Comparison of ENCODE assay signal across 16 cellular contexts in genomic region chr1:34843392-34844251, GRCh38. TPM values are rescaled to one million over a fixed set of nuclear protein-coding genes. Genes with fewer than 3 reads are reported as not detected.
DNase-seq lines count a peak whose midpoint lies in the region; ATAC-seq and TF ChIP-seq lines count a peak whose summit lies in the region.
"Had no signal": no experiment of that assay in that cellular context is flagged by ENCODE, and none has a peak within 500 bp of the region (broad histone marks: within the 10 kb centered on the region; RNA-seq: fewer than 3 reads in every experiment).

No MANE protein-coding gene starts in this region.

- H3K27ac ChIP-seq in cardiac muscle cell (peak overlapping the region; percentile 67), dorsolateral prefrontal cortex (peak overlapping the region in 50 of 59 donors; percentile 1 to 77 (median 40)), lower lobe of right lung (peak overlapping the region; percentile 67), thyroid gland (peak overlapping the region in 2 of 3 donors; percentile 20 to 38)
- no peak overlapping the region for H3K27ac ChIP-seq in CD8-positive, alpha-beta T cell (ENCODE audit: low read depth, low read length)
- H3K27ac ChIP-seq: ascending aorta had no signal

- TF ChIP-seq POLR2A in thyroid gland (IDR thresholded peaks at IDR 0.05): no peak

- CTCF ChIA-PET in CD8-positive, alpha-beta T cell (lab: Charles Lee): interaction anchor here (1.0 to 3.0 kb wide), 3 partner anchors 10 to 23 kb away, joined by 3 to 20 read pairs (median 3); no protein-coding TSS in a partner anchor

- no peaks in the 10 kb centered on the region for H3K9me3 Mint-ChIP-seq in CD8-positive, alpha-beta T cell

- ATAC-seq in Right ventricle myocardium superior (ENCODE audit: poor library complexity): no peak
- ATAC-seq in lower lobe of right lung: no peak
- no peak for ATAC-seq in omental fat pad (ENCODE audit: low FRiP score)
- ATAC-seq in CD8-positive, alpha-beta T cell: no peak
- ATAC-seq: activated CD4-positive, alpha-beta T cell treated with anti-CD3 and anti-CD28 coated beads for 36 hours had no signal

- no peaks in the 10 kb centered on the region for H3K27me3 Mint-ChIP-seq in CD8-positive, alpha-beta T cell (ENCODE audit: low read depth)
- H3K27me3 Mint-ChIP-seq: activated CD4-positive, alpha-beta T cell treated with anti-CD3 and anti-CD28 coated beads for 36 hours had no signal

- H3K27ac Mint-ChIP-seq in CD8-positive, alpha-beta T cell: no peak overlapping the region
- H3K27ac Mint-ChIP-seq: activated CD4-positive, alpha-beta T cell treated with anti-CD3 and anti-CD28 coated beads for 36 hours had no signal

- H3K36me3 Mint-ChIP-seq in CD8-positive, alpha-beta T cell: peaks cover 18% of the 10 kb centered on the region

- no peaks in the 10 kb centered on the region for H3K36me3 ChIP-seq in cardiac muscle cell
- H3K36me3 ChIP-seq in lower lobe of right lung: peaks cover 11% of the 10 kb centered on the region
- H3K36me3 ChIP-seq in thyroid gland: no peaks in the 10 kb centered on the region
- no peaks in the 10 kb centered on the region for H3K36me3 ChIP-seq in CD8-positive, alpha-beta T cell (ENCODE audit: insufficient read depth, low read length)

- 67 to 70% methylated on average over 14 of the region's 14 CpGs for WGBS in thyroid gland, 2 donors

- H3K4me1 ChIP-seq in cardiac muscle cell (ENCODE audit: low read depth) (peaks cover 24% of the 10 kb centered on the region), lower lobe of right lung (peaks cover 31% of the 10 kb centered on the region), thyroid gland (peaks cover 0 to 33% of the 10 kb centered on the region in 2 donors)
- H3K4me1 ChIP-seq in CD8-positive, alpha-beta T cell (ENCODE audit: insufficient read depth, low read length): peaks cover 6% of the 10 kb centered on the region

- H3K4me1 Mint-ChIP-seq in CD8-positive, alpha-beta T cell (ENCODE audit: low read depth): peaks cover 19% of the 10 kb centered on the region
- H3K4me1 Mint-ChIP-seq: activated CD4-positive, alpha-beta T cell treated with anti-CD3 and anti-CD28 coated beads for 36 hours had no signal

- H3K27me3 ChIP-seq in cardiac muscle cell (no peaks in the 10 kb centered on the region), dorsolateral prefrontal cortex (no peaks in the 10 kb centered on the region), lower lobe of right lung (ENCODE audit: low read depth) (no peaks in the 10 kb centered on the region), thyroid gland (no peaks in the 10 kb centered on the region)
- H3K27me3 ChIP-seq in CD8-positive, alpha-beta T cell (ENCODE audit: insufficient read depth, low read length): no peaks in the 10 kb centered on the region
- H3K27me3 ChIP-seq: ascending aorta had no signal

- DNase-seq in cardiac muscle cell (ENCODE audit: low read depth in 1 of 2, low spot score in 1 of 2): no peak
- DNase-seq in Right ventricle myocardium superior: no peak
- no peak for DNase-seq in dorsolateral prefrontal cortex
- no peak for DNase-seq in lower lobe of right lung
- no peak for DNase-seq in thyroid gland
- no peak for DNase-seq in SIG-M5 (lab: John Stamatoyannopoulos, UW)
- DNase-seq in omental fat pad (ENCODE audit: low spot score): no peak
- DNase-seq in CD8-positive, alpha-beta T cell: no peak
- DNase-seq: activated CD4-positive, alpha-beta T cell treated with anti-CD3 and anti-CD28 coated beads for 36 hours; activated T-cell treated with anti-CD3 and anti-CD28 coated beads, Interleukin-2, amount 50 U/mL, for 48 hours; NCI-H1092; NCI-H446; stimulated activated CD4-positive, alpha-beta T cell treated with anti-CD3 and anti-CD28 coated beads, Interleukin-12 subunit alpha, Interleukin-12 subunit beta, amount 100 ng/mL, for 4 hours had no signal

- TF ChIP-seq CTCF in cardiac muscle cell (IDR thresholded peaks at IDR 0.05; ENCODE audit: low read depth, low read length): no peak
- TF ChIP-seq CTCF in dorsolateral prefrontal cortex (IDR thresholded peaks at IDR 0.05 in 54 of 56, conservative IDR thresholded peaks at IDR 0.05 in 2 of 56; ENCODE audit: low read depth in 1 of 56, partially characterized antibody in 56 of 56): no peak
- no peak for TF ChIP-seq CTCF in lower lobe of right lung (IDR thresholded peaks at IDR 0.05)
- no peak for TF ChIP-seq CTCF in thyroid gland (IDR thresholded peaks at IDR 0.05)
- TF ChIP-seq CTCF in omental fat pad (IDR thresholded peaks at IDR 0.05): no peak
- TF ChIP-seq CTCF in CD8-positive, alpha-beta T cell (IDR thresholded peaks at IDR 0.05): no peak

- H3K4me3 Mint-ChIP-seq in CD8-positive, alpha-beta T cell: no peak overlapping the region
- H3K4me3 Mint-ChIP-seq: activated CD4-positive, alpha-beta T cell treated with anti-CD3 and anti-CD28 coated beads for 36 hours had no signal

- H3K4me3 ChIP-seq in cardiac muscle cell (no peak overlapping the region), dorsolateral prefrontal cortex (peak overlapping the region in 2 of 59 donors; percentile 4 to 28), lower lobe of right lung (no peak overlapping the region), thyroid gland (replicated peaks in 1 of 3) (no peak overlapping the region)
- H3K4me3 ChIP-seq in CD8-positive, alpha-beta T cell (ENCODE audit: low read depth, low read length): no peak overlapping the region
- H3K4me3 ChIP-seq: ascending aorta had no signal

- H3K9me3 ChIP-seq in cardiac muscle cell (ENCODE audit: low read depth) (no peaks in the 10 kb centered on the region), lower lobe of right lung (no peaks in the 10 kb centered on the region), thyroid gland (no peaks in the 10 kb centered on the region)
- H3K9me3 ChIP-seq in CD8-positive, alpha-beta T cell (ENCODE audit: low read length): no peaks in the 10 kb centered on the region
- H3K9me3 ChIP-seq: ascending aorta had no signal

- intact Hi-C loops in Right ventricle myocardium superior (cut with DNase I): no loop called here
- intact Hi-C loops in dorsolateral prefrontal cortex (cut with DNase I): no loop called here
- intact Hi-C loops in lower lobe of right lung (cut with DNase I): no loop called here
- intact Hi-C loops in thyroid gland (cut with DNase I): no loop called here
- intact Hi-C loops in CD8-positive, alpha-beta T cell (cut with DNase I, micrococcal nuclease): no loop called here

- POLR2A ChIA-PET in CD8-positive, alpha-beta T cell (lab: Charles Lee): no interaction called here

RNA-seq across cellular contexts. Expression of gene SMIM12, which starts 15.9 kb away (rescaled TPM):
- total RNA-seq in cardiac muscle cell: 15.4 and 18.1 TPM in 2 replicates
- 57.2 and 61.2 TPM in 2 replicates for polyA plus RNA-seq in cardiac muscle cell
- 35.9 TPM for total RNA-seq in Right ventricle myocardium superior
- 10 to 100 TPM; 28.2 to 65.2 (median 48.3) TPM for total RNA-seq in dorsolateral prefrontal cortex
- 34.0 TPM for total RNA-seq in lower lobe of right lung
- total RNA-seq in thyroid gland: 10 to 100 TPM; 26.5 to 32.8 (median 29.8) TPM
- 10 to 100 TPM; 34.0 to 65.4 (median 42.1) TPM for total RNA-seq in omental fat pad
- 10 to 100 TPM; 46.6 to 48.7 TPM for total RNA-seq in CD8-positive, alpha-beta T cell

RNA-seq across cellular contexts. Expression of gene GJA4, which starts 50.8 kb away (rescaled TPM):
- total RNA-seq in cardiac muscle cell (0.07 and 0.42 TPM in 2 replicates), Right ventricle myocardium superior (20.9 TPM), dorsolateral prefrontal cortex (10 to 100 TPM in 15 of 120 experiments, 1 to 10 TPM in 105; 1.3 to 19.5 (median 5.2) TPM), lower lobe of right lung (16.1 TPM), thyroid gland (10 to 100 TPM; 11.0 to 22.7 (median 18.8) TPM), omental fat pad (100 to 1,000 TPM in 1 of 4 donors, 10 to 100 TPM in 3; 20.4 to 101 (median 45.3) TPM)
- polyA plus RNA-seq in cardiac muscle cell: 0.86 TPM in 1 of 2 replicates, not detected in the other
- total RNA-seq in CD8-positive, alpha-beta T cell: not detected
- total RNA-seq: activated CD4-positive, alpha-beta T cell treated with anti-CD3 and anti-CD28 coated beads for 36 hours; HT1080 had no signal
- polyA plus RNA-seq: neural cell had no signal
